8 cellular contexts compared by ENCODE assay signal in genomic region chr1:3746784-3747521, GRCh38. TPM values are rescaled to one million over a fixed set of nuclear protein-coding genes. Genes with fewer than 3 reads are reported as not detected.
DNase-seq lines count a peak whose midpoint lies in the region; ATAC-seq, FAIRE-seq and TF ChIP-seq lines count a peak whose summit lies in the region.

No MANE protein-coding gene starts in this region.

- H3K79me2 ChIP-seq in H1 (ENCODE audit: control insufficient read depth in 1 of 2, insufficient read depth in 2 of 2, low read length in 2 of 2), result peaks cover 0 to 31% of the 10 kb centered on the region in 2 experiments; a peak in 3 of 4 replicates

- H2BK20ac ChIP-seq in H1 (ENCODE audit: low read length), result no peak overlapping the region

- peak overlapping the region; percentile 77 for H4K91ac ChIP-seq in H1 (replicated peaks; ENCODE audit: insufficient read length, low read length)
- H4K91ac ChIP-seq in mesenchymal stem cell (ENCODE audit: low read length), result no peak overlapping the region

- peak overlapping the region; percentile 75 for H4K5ac ChIP-seq in H1 (ENCODE audit: insufficient read length, low read depth, low read length)

- no peak for FAIRE-seq in H1 (lab: Jason Lieb, UNC)

- H4K8ac ChIP-seq in H1 (ENCODE audit: extremely low read depth, insufficient read depth, low read length), result peak overlapping the region; percentile 94
- H4K8ac ChIP-seq in mesenchymal stem cell (ENCODE audit: low read length), result peak overlapping the region; percentile 78

- H2BK12ac ChIP-seq in H1 (ENCODE audit: low read depth, low read length) (peak overlapping the region; percentile 17; the same call in 1 of the 2 replicates), mesenchymal stem cell (ENCODE audit: low read length in 2 of 2) (no peak overlapping the region)

- POLR2A ChIA-PET in H1 (lab: Charles Lee; ENCODE audit: partially characterized antibody), result interaction anchor here (0.8 to 2.6 kb wide), 9 partner anchors 9 to 1517 kb away, joined by 3 to 12 read pairs (median 3); no protein-coding TSS in a partner anchor

- H2AFZ ChIP-seq in H1 (ENCODE audit: low read length) (no peak overlapping the region), mesenchymal stem cell (ENCODE audit: low read depth, low read length) (peak overlapping the region; percentile 36)

- H3K9me3 ChIP-seq in H1 (ENCODE audit: insufficient read depth in 2 of 2, low read depth in 1 of 2, low read length in 1 of 2) (no peaks in the 10 kb centered on the region), mesenchymal stem cell (ENCODE audit: control insufficient read depth, low read length) (no peaks in the 10 kb centered on the region)

- TF ChIP-seq POLR2A in H1 (IDR thresholded peaks at IDR 0.05; ENCODE audit: control extremely low read depth in 1 of 2, low read depth in 2 of 2, low read length in 2 of 2), result peak in 1 of 2 experiments; percentile 65; a peak in 1 of 3 replicates

- H3K18ac ChIP-seq in H1 (ENCODE audit: extremely low read depth, low read length) (peak overlapping the region; percentile 16; the same call in 1 of the 2 replicates), mesenchymal stem cell (ENCODE audit: low read depth in 1 of 2, low read length in 2 of 2) (peak overlapping the region in 1 of 2 experiments; percentile 66)

- H3K27me3 ChIP-seq in H1 (replicated peaks in 1 of 4; ENCODE audit: control insufficient read depth in 3 of 4, extremely low read depth in 1 of 4, insufficient read depth in 3 of 4, low read length in 3 of 4) (peaks cover 0 to 3% (median 0%) of the 10 kb centered on the region in 4 experiments; a peak in 5 of 7 replicates), mesenchymal stem cell (ENCODE audit: control insufficient read depth in 1 of 2, insufficient read depth in 1 of 2, low read length in 2 of 2) (peaks cover 16 to 18% of the 10 kb centered on the region in 2 experiments)

- H3K23me2 ChIP-seq in H1 (ENCODE audit: low read depth, low read length), result peaks cover 14% of the 10 kb centered on the region

- no peak overlapping the region for H2AK5ac ChIP-seq in H1 (ENCODE audit: low read depth, low read length)
- H2AK5ac ChIP-seq in mesenchymal stem cell (ENCODE audit: low read length, severe bottlenecking), result no peak overlapping the region

- peaks cover 3 to 20% (median 9%) of the 10 kb centered on the region in 4 experiments; a peak in 6 of 8 replicates for H3K36me3 ChIP-seq in H1 (ENCODE audit: control insufficient read depth in 2 of 4, insufficient read depth in 4 of 4, low read length in 3 of 4)
- H3K36me3 ChIP-seq in mesenchymal stem cell (ENCODE audit: control insufficient read depth in 1 of 2, insufficient read depth in 2 of 2, low read depth in 1 of 2, low read length in 2 of 2), result peaks cover 11 to 15% of the 10 kb centered on the region in 2 experiments

- CTCF ChIA-PET in H1 (lab: Charles Lee; ENCODE audit: partially characterized antibody), result interaction anchor here (0.6 to 1.3 kb wide), 4 partner anchors 18 to 44 kb away, joined by 3 read pairs; no protein-coding TSS in a partner anchor

- H3K4me2 ChIP-seq in H1 (ENCODE audit: insufficient read depth in 1 of 2, low read depth in 2 of 2, low read length in 2 of 2) (peak overlapping the region; percentile 75 to 97), mesenchymal stem cell (ENCODE audit: low read length, poor library complexity, severe bottlenecking) (peak overlapping the region; percentile 97)

- WGBS in H1 (ENCODE audit: extremely low coverage in 1 of 2, insufficient coverage in 1 of 2, insufficient read length in 1 of 2, insufficient replicate concordance in 2 of 2, low coverage in 1 of 2, low lambda C conversion rate in 2 of 2, missing lambda C conversion rate in 1 of 2), 2 experiments, result 2% methylated on average over 46 of the region's 78 CpGs; no CpG with 5 or more reads in 1 of the 2 experiments
- WGBS in mesenchymal stem cell, result under 1% methylated on average over 54 of the region's 78 CpGs

- H2BK5ac ChIP-seq in H1 (ENCODE audit: low read depth, low read length) (peak overlapping the region; percentile 41; the same call in 1 of the 2 replicates), mesenchymal stem cell (ENCODE audit: low read depth, low read length, poor library complexity, severe bottlenecking) (no peak overlapping the region)

- peak overlapping the region; percentile 88 for H3K56ac ChIP-seq in H1 (replicated peaks; ENCODE audit: insufficient read length, low read depth, low read length)

- H3K14ac ChIP-seq in H1 (ENCODE audit: insufficient read length) (no peak overlapping the region), mesenchymal stem cell (ENCODE audit: low read length in 2 of 2) (peak overlapping the region in 1 of 2 experiments; percentile 70)

- H2BK120ac ChIP-seq in H1 (replicated peaks; ENCODE audit: low read depth, low read length) (no peak overlapping the region), mesenchymal stem cell (ENCODE audit: low read depth, low read length) (no peak overlapping the region)

- H3K27ac ChIP-seq in H1 (ENCODE audit: low read depth, low read length) (peak overlapping the region; percentile 42; the same call in 1 of the 2 replicates), mesenchymal stem cell (ENCODE audit: low read length, poor library complexity, severe bottlenecking) (no peak overlapping the region)

- no peak for TF ChIP-seq CTCF in GM10266 (IDR thresholded peaks at IDR 0.05; ENCODE audit: control insufficient read depth, insufficient read depth, low read depth, missing control alignments)
- 0 out of 4 replicates have a peak, but pooled peaks of 1 of the 3 experiments have one; percentile 11 for TF ChIP-seq CTCF in H1 (IDR thresholded peaks at IDR 0.05; ENCODE audit: control extremely low read depth in 1 of 3, insufficient read depth in 1 of 3, low read depth in 1 of 3, low read length in 3 of 3)

- TF ChIP-seq EP300 in H1 (IDR thresholded peaks at IDR 0.05; ENCODE audit: borderline replicate concordance in 1 of 2, low read depth in 2 of 2, low read length in 2 of 2), result no peak

- no peak overlapping the region for H3K23ac ChIP-seq in H1 (ENCODE audit: insufficient read length)
- peak overlapping the region in 1 of 2 experiments; percentile 77 for H3K23ac ChIP-seq in mesenchymal stem cell (ENCODE audit: low read length in 2 of 2)

- peak; percentile 78 for ATAC-seq in HG03045 (IDR thresholded peaks at IDR 0.05; ENCODE audit: unreplicated experiment)

- no peak for TF ChIP-seq RAD21 in H1 (IDR thresholded peaks at IDR 0.05 in 1 of 2, conservative IDR thresholded peaks at IDR 0.05 in 1 of 2; ENCODE audit: low read depth in 2 of 2, low read length in 2 of 2)

- H2BK15ac ChIP-seq in H1 (ENCODE audit: low read length), result no peak overlapping the region
- H2BK15ac ChIP-seq in mesenchymal stem cell (ENCODE audit: low read depth, poor library complexity, severe bottlenecking), result no peak overlapping the region

- H3K9ac ChIP-seq in H1 (replicated peaks in 1 of 4; ENCODE audit: extremely low read depth in 1 of 4, low read depth in 3 of 4, low read length in 3 of 4), result peak overlapping the region; percentile 49 to 71 (median 62)
- H3K9ac ChIP-seq in mesenchymal stem cell (ENCODE audit: low read length), result peak overlapping the region; percentile 81

- peaks cover 23% of the 10 kb centered on the region for H3K79me1 ChIP-seq in H1 (ENCODE audit: low read depth, low read length)
- H3K79me1 ChIP-seq in mesenchymal stem cell (replicated peaks; ENCODE audit: low read length, poor library complexity, severe bottlenecking), result peaks cover 10% of the 10 kb centered on the region

- peaks cover 0 to 16% (median 13%) of the 10 kb centered on the region in 4 experiments; a peak in 6 of 7 replicates for H3K4me1 ChIP-seq in H1 (replicated peaks in 1 of 4; ENCODE audit: control insufficient read depth in 3 of 4, insufficient read depth in 4 of 4, low read length in 3 of 4)
- peaks cover 29% of the 10 kb centered on the region for H3K4me1 ChIP-seq in mesenchymal stem cell (ENCODE audit: control insufficient read depth, insufficient read depth, low read depth, low read length)

- H3K4me3 ChIP-seq in H1 (ENCODE audit: extremely low read depth in 1 of 4, insufficient read depth in 2 of 4, low read depth in 3 of 4, low read length in 4 of 4) (peak overlapping the region; percentile 75 to 87 (median 82)), mesenchymal stem cell (ENCODE audit: insufficient read depth in 1 of 2, low read depth in 1 of 2, low read length in 2 of 2) (peak overlapping the region; percentile 79 to 85)

- H3K4ac ChIP-seq in H1 (replicated peaks; ENCODE audit: insufficient read length, low read depth, low read length) (peak overlapping the region; percentile 60), mesenchymal stem cell (ENCODE audit: low read depth in 1 of 2, low read length in 2 of 2) (peak overlapping the region in 1 of 2 experiments; percentile 81)

- peaks cover 8 to 30% of the 10 kb centered on the region in 2 experiments for H4K20me1 ChIP-seq in H1 (replicated peaks in 1 of 2; ENCODE audit: control insufficient read depth in 1 of 2, insufficient read depth in 2 of 2, low read length in 2 of 2)

- DNase-seq in GM10266 (ENCODE audit: extremely low spot score) (peak; percentile 98), NCI-H526 treated with DMSO at 0.1 percent for 48 hours (lab: John Stamatoyannopoulos, UW) (peak; percentile 80), H1 (ENCODE audit: low read depth in 1 of 2, low spot score in 2 of 2) (peak; percentile 70 to 99), mesenchymal stem cell (peak; percentile 73), GF-D8 (lab: John Stamatoyannopoulos, UW) (no peak)
- DNase-seq in activated CD8-positive, alpha-beta memory T cell treated with anti-CD3 and anti-CD28 coated beads for 4 hours (ENCODE audit: low read depth in 2 of 2), result peak; percentile 65 to 71
- peak; percentile 70 for DNase-seq in stimulated activated CD8-positive, alpha-beta memory T cell treated with anti-CD3 and anti-CD28 coated beads, Interleukin-12 subunit alpha, Interleukin-12 subunit beta, amount 100 ng/mL, for 24 hours (ENCODE audit: extremely low read depth)

RNA-seq across cellular contexts. Expression of gene CCDC27, which starts 5.3 kb away (rescaled TPM):
- not detected in 2 replicates for total RNA-seq in H1 (2021; fragmentation: NEBNext Ultra II Directional; extraction: Animal tissue kit (Norgen Biotek cat#: 25700))
- 0.15 and 0.17 TPM in 2 replicates for polyA plus RNA-seq in H1 (2011; rRNA removed)
- 0.12 TPM for polyA plus RNA-seq in H1 (2011; cell fraction: cytosol; rRNA removed)
- 0.26 TPM for polyA plus RNA-seq in H1 (2011; cell fraction: nucleus; rRNA removed)
- 0.08 to 0.36 TPM (median 0.20 TPM) in 4 replicates for polyA plus RNA-seq in H1 (2012, experiment 1 of 2)
- not detected for polyA plus RNA-seq in H1 (2012, experiment 2 of 2)
- 0.04 TPM for polyA plus RNA-seq in H1 (2013, experiment 1 of 2)
- 0.06 TPM for polyA plus RNA-seq in H1 (2013, experiment 2 of 2)
- 0.12 and 0.25 TPM in 2 replicates for polyA minus RNA-seq in H1 (2011; rRNA and poly(A)+ RNA removed)
- polyA minus RNA-seq in H1 (2011; cell fraction: cytosol; rRNA and poly(A)+ RNA removed), result not detected
- polyA minus RNA-seq in H1 (2011; cell fraction: nucleus; rRNA and poly(A)+ RNA removed), result 0.20 TPM
- polyA plus RNA-seq in mesenchymal stem cell (2013, experiment 1 of 2), result not detected
- not detected for polyA plus RNA-seq in mesenchymal stem cell (2013, experiment 2 of 2)

RNA-seq across cellular contexts. Expression of gene SMIM1, which starts 25.6 kb away (rescaled TPM):
- 6.1 and 7.7 TPM in 2 replicates for total RNA-seq in H1 (2021; fragmentation: NEBNext Ultra II Directional; extraction: Animal tissue kit (Norgen Biotek cat#: 25700))
- 9.7 and 12.1 TPM in 2 replicates for polyA plus RNA-seq in H1 (2011; rRNA removed)
- polyA plus RNA-seq in H1 (2011; cell fraction: cytosol; rRNA removed), result 6.3 TPM
- polyA plus RNA-seq in H1 (2011; cell fraction: nucleus; rRNA removed), result 4.4 TPM
- 2.5 to 6.1 TPM (median 4.8 TPM) in 3 of 4 replicates, not detected in the other for polyA plus RNA-seq in H1 (2012, experiment 1 of 2)
- polyA plus RNA-seq in H1 (2012, experiment 2 of 2), result 8.5 TPM
- 4.4 TPM for polyA plus RNA-seq in H1 (2013, experiment 1 of 2)
- polyA plus RNA-seq in H1 (2013, experiment 2 of 2), result 4.2 TPM
- polyA minus RNA-seq in H1 (2011; rRNA and poly(A)+ RNA removed), result 0.60 TPM in 1 of 2 replicates, not detected in the other
- polyA minus RNA-seq in H1 (2011; cell fraction: cytosol; rRNA and poly(A)+ RNA removed), result 18.3 TPM
- polyA minus RNA-seq in H1 (2011; cell fraction: nucleus; rRNA and poly(A)+ RNA removed), result 9.5 TPM
- polyA plus RNA-seq in mesenchymal stem cell (2013, experiment 1 of 2), result 13.1 TPM
- polyA plus RNA-seq in mesenchymal stem cell (2013, experiment 2 of 2), result 13.9 TPM

RNA-seq across cellular contexts. Expression of gene LRRC47, which starts 49.3 kb away (rescaled TPM):
- 82.4 and 82.5 TPM in 2 replicates for total RNA-seq in H1 (2021; fragmentation: NEBNext Ultra II Directional; extraction: Animal tissue kit (Norgen Biotek cat#: 25700))
- polyA plus RNA-seq in H1 (2011; rRNA removed), result 38.3 and 47.1 TPM in 2 replicates
- polyA plus RNA-seq in H1 (2011; cell fraction: cytosol; rRNA removed), result 43.1 TPM
- 36.4 TPM for polyA plus RNA-seq in H1 (2011; cell fraction: nucleus; rRNA removed)
- 46.2 to 49.1 TPM (median 47.6 TPM) in 4 replicates for polyA plus RNA-seq in H1 (2012, experiment 1 of 2)
- polyA plus RNA-seq in H1 (2012, experiment 2 of 2), result 29.4 TPM
- 33.3 TPM for polyA plus RNA-seq in H1 (2013, experiment 1 of 2)
- 31.7 TPM for polyA plus RNA-seq in H1 (2013, experiment 2 of 2)
- 15.4 and 15.8 TPM in 2 replicates for polyA minus RNA-seq in H1 (2011; rRNA and poly(A)+ RNA removed)
- polyA minus RNA-seq in H1 (2011; cell fraction: cytosol; rRNA and poly(A)+ RNA removed), result 27.0 TPM
- 21.5 TPM for polyA minus RNA-seq in H1 (2011; cell fraction: nucleus; rRNA and poly(A)+ RNA removed)
- 17.1 TPM for polyA plus RNA-seq in mesenchymal stem cell (2013, experiment 1 of 2)
- polyA plus RNA-seq in mesenchymal stem cell (2013, experiment 2 of 2), result 18.0 TPM
